ENCODE assay signal across 28 cellular contexts in genomic region chr13:50267917-50268316, GRCh38.
"Had no signal": no experiment of that assay in that cellular context is flagged by ENCODE, and none has a peak within 500 bp of the region (broad histone marks: within the 10 kb centered on the region; RNA-seq: fewer than 3 reads in every experiment).

No MANE protein-coding gene starts in this region.

- H3K9me3 Mint-ChIP-seq: activated T-cell treated with anti-CD3 and anti-CD28 coated beads, Interleukin-2, amount 50 U/mL, for 24 hours; activated T-helper 17 cell treated with anti-CD3 and anti-CD28 coated beads, Interleukin-2, amount 50 U/mL, for 72 hours; effector memory CD8-positive, alpha-beta T cell; naive thymus-derived CD8-positive, alpha-beta T cell; neural progenitor cell; stimulated activated effector memory CD8-positive, alpha-beta T cell treated with anti-CD3 and anti-CD28 coated beads, Interleukin-12 subunit alpha, Interleukin-12 subunit beta, amount 100 ng/mL, for 72 hours had no signal

- H3K4me3 ChIP-seq: adrenal gland, colonic mucosa, dorsolateral prefrontal cortex, esophagus muscularis mucosa, neural progenitor cell, skin epidermis, suprapubic skin, transverse colon, vagina had no signal

- DNase-seq: activated CD4-positive, alpha-beta T cell treated with anti-CD3 and anti-CD28 coated beads for 1 hour; activated CD4-positive, alpha-beta T cell treated with anti-CD3 and anti-CD28 coated beads, Interleukin-2, amount 50 U/mL, for 4 hours; activated CD8-positive, alpha-beta memory T cell treated with anti-CD3 and anti-CD28 coated beads for 24 hours; activated CD8-positive, alpha-beta memory T cell treated with anti-CD3 and anti-CD28 coated beads, Interleukin-2, amount 50 U/mL, for 4 hours; activated T-cell treated with anti-CD3 and anti-CD28 coated beads, Interleukin-2, amount 50 U/mL, for 24 hours; colonic mucosa; dorsolateral prefrontal cortex; effector memory CD8-positive, alpha-beta T cell; glutamatergic neuron; hippocampal formation; mammary epithelial cell; naive thymus-derived CD8-positive, alpha-beta T cell; stimulated activated CD4-positive, alpha-beta T cell treated with anti-CD3 and anti-CD28 coated beads, Interleukin-2, amount 100 ng/mL, for 24 hours; stimulated activated naive CD8-positive, alpha-beta T cell treated with anti-CD3 and anti-CD28 coated beads, Interleukin-15, amount 100 ng/mL, for 72 hours; T-helper 1 cell; transverse colon; WERI-Rb-1 had no signal

- H3K4me1 ChIP-seq: adrenal gland, colonic mucosa, neural progenitor cell, suprapubic skin, transverse colon, vagina had no signal

- ATAC-seq: activated T-helper 17 cell treated with anti-CD3 and anti-CD28 coated beads, Interleukin-2, amount 50 U/mL, for 72 hours; effector memory CD8-positive, alpha-beta T cell; naive thymus-derived CD8-positive, alpha-beta T cell; stimulated activated effector memory CD8-positive, alpha-beta T cell treated with anti-CD3 and anti-CD28 coated beads, Interleukin-12 subunit alpha, Interleukin-12 subunit beta, amount 100 ng/mL, for 72 hours; stimulated activated naive CD8-positive, alpha-beta T cell treated with anti-CD3 and anti-CD28 coated beads, Interleukin-15, amount 100 ng/mL, for 72 hours had no signal

- H3K27ac ChIP-seq: adrenal gland, colonic mucosa, dorsolateral prefrontal cortex, esophagus muscularis mucosa, neural progenitor cell, skin epidermis, suprapubic skin, transverse colon, vagina, WERI-Rb-1 had no signal

- H3K27me3 ChIP-seq: adrenal gland, colonic mucosa, esophagus muscularis mucosa, neural progenitor cell, suprapubic skin, transverse colon, vagina had no signal

- H3K27ac Mint-ChIP-seq: activated naive CD8-positive, alpha-beta T cell; activated T-cell treated with anti-CD3 and anti-CD28 coated beads, Interleukin-2, amount 50 U/mL, for 24 hours; activated T-helper 17 cell treated with anti-CD3 and anti-CD28 coated beads, Interleukin-2, amount 50 U/mL, for 72 hours; effector memory CD8-positive, alpha-beta T cell; naive thymus-derived CD8-positive, alpha-beta T cell; neural progenitor cell; progenitor cell of endocrine pancreas; stimulated activated effector memory CD8-positive, alpha-beta T cell treated with anti-CD3 and anti-CD28 coated beads, Interleukin-12 subunit alpha, Interleukin-12 subunit beta, amount 100 ng/mL, for 72 hours; stimulated activated naive CD8-positive, alpha-beta T cell treated with anti-CD3 and anti-CD28 coated beads, Interleukin-15, amount 100 ng/mL, for 72 hours had no signal

- H3K36me3 Mint-ChIP-seq: activated naive CD8-positive, alpha-beta T cell; mesothelial cell of epicardium; naive thymus-derived CD8-positive, alpha-beta T cell; neural progenitor cell; stimulated activated effector memory CD8-positive, alpha-beta T cell treated with anti-CD3 and anti-CD28 coated beads, Interleukin-12 subunit alpha, Interleukin-12 subunit beta, amount 100 ng/mL, for 72 hours had no signal

- H3K36me3 ChIP-seq: adrenal gland, colonic mucosa, esophagus muscularis mucosa, neural progenitor cell, suprapubic skin, transverse colon, vagina, WERI-Rb-1 had no signal

- H3K9me3 ChIP-seq: adrenal gland, colonic mucosa, esophagus muscularis mucosa, suprapubic skin, transverse colon, vagina had no signal
